Comparison of ENCODE assay signal across 1 cellular context in genomic region chr4:52718123-52718522, GRCh38.
TF ChIP-seq lines count a peak whose summit lies in the region.

No MANE protein-coding gene starts in this region.

TF ChIP-seq in endothelial cell of umbilical vein, 7 proteins besides CTCF, POLR2A, EP300 and RAD21 (continued from another document):
- TF ChIP-seq, protein P1, sequence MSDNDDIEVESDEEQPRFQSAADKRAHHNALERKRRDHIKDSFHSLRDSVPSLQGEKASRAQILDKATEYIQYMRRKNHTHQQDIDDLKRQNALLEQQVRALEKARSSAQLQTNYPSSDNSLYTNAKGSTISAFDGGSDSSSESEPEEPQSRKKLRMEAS (IDR thresholded peaks at IDR 0.05; ENCODE audit: insufficient read depth, insufficient read length): no peak
- no peak for TF ChIP-seq FOS (IDR thresholded peaks at IDR 0.05; ENCODE audit: borderline replicate concordance, insufficient read depth, low read length)
- TF ChIP-seq JUN (IDR thresholded peaks at IDR 0.05; ENCODE audit: borderline replicate concordance, insufficient read depth, insufficient read length, low read depth): no peak
